In the genomic region with DNA sequence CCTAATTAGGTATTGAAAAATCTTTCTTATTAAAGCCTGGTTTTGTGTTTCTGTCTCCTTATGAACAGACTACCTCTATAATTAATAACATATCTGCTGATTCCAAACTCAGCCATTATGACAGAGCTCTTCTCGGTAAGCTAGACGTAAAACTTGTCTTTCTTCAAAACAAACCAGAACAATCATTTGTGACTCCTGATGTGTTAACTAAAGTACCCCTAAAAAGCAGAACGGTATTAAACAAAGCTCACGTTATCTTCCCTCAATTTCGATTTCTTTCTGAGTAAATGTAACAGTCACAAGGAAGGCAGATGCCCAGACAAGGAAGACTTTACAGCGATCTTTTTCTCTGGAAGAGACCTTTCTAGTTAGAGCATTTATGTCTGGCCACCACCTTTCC, we compare ENCODE assay signal across 9 cellular contexts. TPM values are rescaled to one million over a fixed set of nuclear protein-coding genes. Genes with fewer than 3 reads are reported as not detected.
DNase-seq lines count a peak whose midpoint lies in the region; ATAC-seq lines count a peak whose summit lies in the region.
"Had no signal": no experiment of that assay in that cellular context is flagged by ENCODE, and none has a peak within 500 bp of the region (broad histone marks: within the 10 kb centered on the region; RNA-seq: fewer than 3 reads in every experiment).

No MANE protein-coding gene starts in this region.

- peak overlapping the region; percentile 2 for H3K27ac Mint-ChIP-seq in activated CD4-positive, alpha-beta memory T cell treated with anti-CD3 and anti-CD28 coated beads, Interleukin-2, amount 10 ng/mL, durations not matched to agents 7 days and 5 days

- peak overlapping the region; percentile 29 to 73 (median 63) for H3K4me3 ChIP-seq in subcutaneous abdominal adipose tissue (ENCODE audit: low read depth in 1 of 5, low read length in 5 of 5)

- no peak for ATAC-seq in GM18502 (IDR thresholded peaks at IDR 0.05; ENCODE audit: poor library complexity, unreplicated experiment)
- ATAC-seq in GM18870 (IDR thresholded peaks at IDR 0.05; ENCODE audit: unreplicated experiment) = no peak

- H3K9me3 ChIP-seq in subcutaneous abdominal adipose tissue (ENCODE audit: control insufficient read depth in 5 of 5, low read length in 5 of 5) = no peaks in the 10 kb centered on the region

- peak overlapping the region in 3 of 5 donors; percentile 37 to 52 (median 45) for H3K9ac ChIP-seq in subcutaneous abdominal adipose tissue (ENCODE audit: low read length in 5 of 5)

- H3K9me3 Mint-ChIP-seq in activated CD4-positive, alpha-beta memory T cell treated with anti-CD3 and anti-CD28 coated beads, Interleukin-2, amount 10 ng/mL, durations not matched to agents 7 days and 5 days = no peaks in the 10 kb centered on the region

- H3K27me3 ChIP-seq in subcutaneous abdominal adipose tissue (ENCODE audit: control insufficient read depth in 5 of 5, insufficient read depth in 4 of 5, low read length in 5 of 5) = peaks cover 3 to 9% (median 6%) of the 10 kb centered on the region in 5 donors

- DNase-seq in NCI-H526 treated with DMSO at 0.1 percent for 48 hours (lab: John Stamatoyannopoulos, UW) (peak; percentile 55), NCI-H526 (lab: John Stamatoyannopoulos, UW) (no peak), inferior parietal cortex (ENCODE audit: extremely low spot score) (peak; percentile 55), dedifferentiated amniotic fluid mesenchymal stem cell (ENCODE audit: extremely low spot score) (no peak)
- no peak for DNase-seq in activated CD4-positive, alpha-beta memory T cell treated with anti-CD3 and anti-CD28 coated beads, Interleukin-2, amount 10 ng/mL, durations not matched to agents 7 days and 5 days

- peaks cover 15% of the 10 kb centered on the region for H3K27me3 Mint-ChIP-seq in activated CD4-positive, alpha-beta memory T cell treated with anti-CD3 and anti-CD28 coated beads, Interleukin-2, amount 10 ng/mL, durations not matched to agents 7 days and 5 days

- CTCF ChIA-PET in activated CD4-positive, alpha-beta memory T cell treated with anti-CD3 and anti-CD28 coated beads, Interleukin-2, amount 10 ng/mL, durations not matched to agents 7 days and 5 days (lab: Charles Lee) = interaction anchor here (0.6 to 1.3 kb wide), 4 partner anchors 14 to 1666 kb away, joined by 3 to 4 read pairs (median 3); no protein-coding TSS in a partner anchor

- no peak overlapping the region for H3K27ac ChIP-seq in subcutaneous abdominal adipose tissue (ENCODE audit: low read depth, low read length)
- H3K27ac ChIP-seq: VCaP had no signal

- H3K4me3 Mint-ChIP-seq in activated CD4-positive, alpha-beta memory T cell treated with anti-CD3 and anti-CD28 coated beads, Interleukin-2, amount 10 ng/mL, durations not matched to agents 7 days and 5 days = peak overlapping the region; percentile 60

- peaks cover 0 to 36% (median 32%) of the 10 kb centered on the region in 5 donors for H3K4me1 ChIP-seq in subcutaneous abdominal adipose tissue (ENCODE audit: control insufficient read depth in 5 of 5, insufficient read depth in 5 of 5, low read length in 5 of 5)

- peaks cover 0 to under 1% (median under 1%) of the 10 kb centered on the region in 5 donors for H3K36me3 ChIP-seq in subcutaneous abdominal adipose tissue (ENCODE audit: control insufficient read depth in 5 of 5, insufficient read depth in 5 of 5, low read length in 5 of 5)

- POLR2A ChIA-PET in activated CD4-positive, alpha-beta memory T cell treated with anti-CD3 and anti-CD28 coated beads, Interleukin-2, amount 10 ng/mL, durations not matched to agents 7 days and 5 days (lab: Charles Lee) = no interaction called here

- H3K4me1 Mint-ChIP-seq in activated CD4-positive, alpha-beta memory T cell treated with anti-CD3 and anti-CD28 coated beads, Interleukin-2, amount 10 ng/mL, durations not matched to agents 7 days and 5 days = peaks cover 11% of the 10 kb centered on the region

- no peaks in the 10 kb centered on the region for H3K36me3 Mint-ChIP-seq in activated CD4-positive, alpha-beta memory T cell treated with anti-CD3 and anti-CD28 coated beads, Interleukin-2, amount 10 ng/mL, durations not matched to agents 7 days and 5 days (ENCODE audit: low read depth)

RNA-seq across cellular contexts. Expression of a gene that starts 1.8 kb away (rescaled TPM):
- total RNA-seq in activated CD4-positive, alpha-beta memory T cell treated with anti-CD3 and anti-CD28 coated beads, Interleukin-2, amount 10 ng/mL, durations not matched to agents 7 days and 5 days = 1 to 10 TPM; 1.1 to 1.7 TPM

Comparison
In these comparisons a context has a peak if more than half of its experiments do, and no peak if none do; other contexts are left out.
1. DNase-seq: peak in NCI-H526 treated with DMSO at 0.1 percent for 48 hours (single experiment) and inferior parietal cortex (single experiment); none in NCI-H526 (0 of 2), activated CD4-positive, alpha-beta memory T cell treated with anti-CD3 and anti-CD28 coated beads, Interleukin-2, amount 10 ng/mL, durations not matched to agents 7 days and 5 days (single experiment) and dedifferentiated amniotic fluid mesenchymal stem cell (single experiment).